21 cellular contexts compared by ENCODE assay signal in the genomic region with DNA sequence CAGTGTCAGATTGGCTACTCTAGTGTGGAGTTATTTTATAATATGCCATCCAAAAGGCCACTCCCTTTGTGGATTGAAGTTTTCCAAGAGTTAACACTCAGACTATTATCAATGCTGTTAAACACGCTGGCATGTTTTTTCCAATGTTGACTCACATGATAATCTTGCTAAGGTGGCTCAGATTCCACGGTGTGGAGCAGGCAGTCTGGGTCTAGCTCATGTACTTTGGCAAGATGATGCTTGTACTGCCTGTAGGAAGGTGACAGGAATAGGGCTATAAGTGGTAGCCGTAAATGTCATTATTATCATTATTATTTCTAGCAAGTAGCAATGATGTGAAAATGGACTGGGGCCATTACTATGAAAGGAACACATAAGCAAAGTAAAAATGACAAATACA.
DNase-seq lines count a peak whose midpoint lies in the region; ATAC-seq, FAIRE-seq and TF ChIP-seq lines count a peak whose summit lies in the region.
"Had no signal": no experiment of that assay in that cellular context is flagged by ENCODE, and none has a peak within 500 bp of the region (broad histone marks: within the 10 kb centered on the region; RNA-seq: fewer than 3 reads in every experiment).

No MANE protein-coding gene starts in this region.

- WGBS in heart right ventricle, 2 donors: 30 to 54% methylated on average over 3 of the region's 3 CpGs

- no peaks in the 10 kb centered on the region for H3K9me3 ChIP-seq in heart right ventricle
- H3K9me3 ChIP-seq: BE2C had no signal

- DNase-seq in bronchial epithelial cell (ENCODE audit: low read depth) (peak; percentile 12), epithelial cell of esophagus (ENCODE audit: low read depth) (peak; percentile 4), heart right ventricle (no peak), nephron progenitor cell (no peak), foreskin keratinocyte (no peak)
- no peak for DNase-seq in T-helper 2 cell treated with Interferon-gamma antibody and Interleukin-4, amounts not matched to agents 5 μg/mL and 100 μg/mL, for 36 hours (ENCODE audit: low spot score)
- DNase-seq: ACHN; BE2C; C1 segment of cervical spinal cord; CD4-positive, CD25-positive, alpha-beta regulatory T cell; CD8-positive, alpha-beta memory T cell; COR-L47; DMS 273 treated with DMSO at 0.1 percent for 48 hours; HCEC 1CT had no signal

- peak overlapping the region; percentile 64 for H3K27ac Mint-ChIP-seq in nephron progenitor cell
- H3K27ac Mint-ChIP-seq in T-helper 2 cell treated with Interferon-gamma antibody and Interleukin-4, amounts not matched to agents 5 μg/mL and 100 μg/mL, for 36 hours: no peak overlapping the region
- H3K27ac Mint-ChIP-seq: CD4-positive, CD25-positive, alpha-beta regulatory T cell; CD8-positive, alpha-beta memory T cell; GM23338 had no signal

- no peak for TF ChIP-seq CTCF in bronchial epithelial cell (IDR thresholded peaks at IDR 0.05; ENCODE audit: insufficient read depth, low read length, severe bottlenecking)
- TF ChIP-seq CTCF in epithelial cell of esophagus (IDR thresholded peaks at IDR 0.05; ENCODE audit: insufficient read depth, low read depth, low read length, missing control alignments): no peak
- TF ChIP-seq CTCF in heart right ventricle (IDR thresholded peaks at IDR 0.05): no peak
- TF ChIP-seq CTCF in nephron progenitor cell (IDR thresholded peaks at IDR 0.05): no peak
- no peak for TF ChIP-seq CTCF in foreskin keratinocyte (conservative IDR thresholded peaks at IDR 0.05)

- no peak overlapping the region for H3K4me3 Mint-ChIP-seq in nephron progenitor cell
- H3K4me3 Mint-ChIP-seq in T-helper 2 cell treated with Interferon-gamma antibody and Interleukin-4, amounts not matched to agents 5 μg/mL and 100 μg/mL, for 36 hours: no peak overlapping the region
- H3K4me3 Mint-ChIP-seq: CD4-positive, CD25-positive, alpha-beta regulatory T cell; CD8-positive, alpha-beta memory T cell; GM23338 had no signal

- FAIRE-seq in bronchial epithelial cell (lab: Jason Lieb, UNC): no peak
- FAIRE-seq: A204.1, G401.6, GM12891, GM19239, H54 had no signal

- H3K4me3 ChIP-seq in bronchial epithelial cell (ENCODE audit: low read depth, low read length) (no peak overlapping the region), epithelial cell of esophagus (ENCODE audit: low read length) (no peak overlapping the region), heart right ventricle (no peak overlapping the region)
- H3K4me3 ChIP-seq: GM23338 had no signal

- no peaks in the 10 kb centered on the region for H3K36me3 Mint-ChIP-seq in nephron progenitor cell (ENCODE audit: low read depth)
- H3K36me3 Mint-ChIP-seq in T-helper 2 cell treated with Interferon-gamma antibody and Interleukin-4, amounts not matched to agents 5 μg/mL and 100 μg/mL, for 36 hours (ENCODE audit: low read depth): no peaks in the 10 kb centered on the region
- H3K36me3 Mint-ChIP-seq: CD4-positive, CD25-positive, alpha-beta regulatory T cell; CD8-positive, alpha-beta memory T cell had no signal

- peaks cover 35% of the 10 kb centered on the region for H3K4me1 Mint-ChIP-seq in nephron progenitor cell
- H3K4me1 Mint-ChIP-seq in T-helper 2 cell treated with Interferon-gamma antibody and Interleukin-4, amounts not matched to agents 5 μg/mL and 100 μg/mL, for 36 hours (ENCODE audit: low read depth): no peaks in the 10 kb centered on the region
- H3K4me1 Mint-ChIP-seq: CD4-positive, CD25-positive, alpha-beta regulatory T cell; CD8-positive, alpha-beta memory T cell; GM23338 had no signal

- no peaks in the 10 kb centered on the region for H3K27me3 Mint-ChIP-seq in nephron progenitor cell (ENCODE audit: low read depth, poor library complexity)
- no peaks in the 10 kb centered on the region for H3K27me3 Mint-ChIP-seq in T-helper 2 cell treated with Interferon-gamma antibody and Interleukin-4, amounts not matched to agents 5 μg/mL and 100 μg/mL, for 36 hours (ENCODE audit: low read depth)
- H3K27me3 Mint-ChIP-seq: CD4-positive, CD25-positive, alpha-beta regulatory T cell had no signal

- intact Hi-C loops in heart right ventricle (cut with DNase I): loop anchor here in 1 of 10 donors (5.0 kb wide), 1 partner anchor 81 kb away; a partner anchor contains a TSS

- ATAC-seq in heart right ventricle: peak in 5 of 8 donors; percentile 25 to 89 (median 68)
- no peak for ATAC-seq in foreskin keratinocyte
- ATAC-seq in activated CD4-positive, CD25-positive, alpha-beta regulatory T cell treated with anti-CD3 and anti-CD28 coated beads, Interleukin-2, amount 50 U/mL, for 24 hours: no peak
- ATAC-seq: GM23338 had no signal

- H3K9me3 Mint-ChIP-seq in nephron progenitor cell: peaks cover 8% of the 10 kb centered on the region
- H3K9me3 Mint-ChIP-seq in T-helper 2 cell treated with Interferon-gamma antibody and Interleukin-4, amounts not matched to agents 5 μg/mL and 100 μg/mL, for 36 hours: no peaks in the 10 kb centered on the region
- H3K9me3 Mint-ChIP-seq: CD8-positive, alpha-beta memory T cell; GM23338 had no signal

- H3K4me1 ChIP-seq in heart right ventricle (peaks cover 0 to 33% (median 0%) of the 10 kb centered on the region in 9 donors), foreskin keratinocyte (no peaks in the 10 kb centered on the region)

- H3K36me3 ChIP-seq in bronchial epithelial cell (ENCODE audit: control insufficient read depth, insufficient read depth, low read length): no peaks in the 10 kb centered on the region
- no peaks in the 10 kb centered on the region for H3K36me3 ChIP-seq in heart right ventricle
- H3K36me3 ChIP-seq: BE2C had no signal

- H3K27ac ChIP-seq in heart right ventricle (peak overlapping the region in 1 of 10 donors; percentile 15), foreskin keratinocyte (no peak overlapping the region)

- no peaks in the 10 kb centered on the region for H3K27me3 ChIP-seq in bronchial epithelial cell (ENCODE audit: control insufficient read depth, insufficient read depth, low read length)
- H3K27me3 ChIP-seq in heart right ventricle: no peaks in the 10 kb centered on the region
- no peaks in the 10 kb centered on the region for H3K27me3 ChIP-seq in foreskin keratinocyte
- H3K27me3 ChIP-seq: BE2C had no signal

Comparison
In these comparisons a context has a peak if more than half of its experiments do, and no peak if none do; other contexts are left out.
1. DNase-seq: peak in bronchial epithelial cell (single experiment) and epithelial cell of esophagus (single experiment); none in heart right ventricle (0 of 2), nephron progenitor cell (single experiment), foreskin keratinocyte (0 of 2) and T-helper 2 cell treated with Interferon-gamma antibody and Interleukin-4, amounts not matched to agents 5 μg/mL and 100 μg/mL, for 36 hours (single experiment).
2. ATAC-seq: peak in heart right ventricle (5 of 8); none in foreskin keratinocyte (single experiment) and activated CD4-positive, CD25-positive, alpha-beta regulatory T cell treated with anti-CD3 and anti-CD28 coated beads, Interleukin-2, amount 50 U/mL, for 24 hours (0 of 2).